ENCODE assay signal across 20 cellular contexts in the genomic region with DNA sequence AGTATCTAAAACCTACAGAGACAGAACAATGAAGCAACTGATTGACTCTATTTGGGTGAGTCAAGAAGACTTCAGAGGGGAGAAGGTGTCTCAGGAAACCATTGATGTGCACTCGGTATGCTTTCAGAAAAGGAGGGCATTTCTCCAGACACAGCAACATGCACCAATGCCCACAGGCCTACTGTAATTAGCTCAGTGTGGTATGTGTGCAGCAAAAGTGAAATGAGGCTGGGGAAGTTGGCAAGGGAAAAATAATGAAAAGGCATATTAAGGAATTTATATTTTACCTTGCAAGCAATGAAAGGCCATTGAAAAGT.
"Had no signal": no experiment of that assay in that cellular context is flagged by ENCODE, and none has a peak within 500 bp of the region (broad histone marks: within the 10 kb centered on the region; RNA-seq: fewer than 3 reads in every experiment).

No MANE protein-coding gene starts in this region.

- H3K27me3 Mint-ChIP-seq: dendritic cell treated with granulocyte-macrophage colony-stimulating factor and Interleukin-4, amounts not matched to agents 40 ng/mL and 50 ng/mL, for 4 days had no signal

- H3K4me3 Mint-ChIP-seq: dendritic cell treated with granulocyte-macrophage colony-stimulating factor and Interleukin-4, amounts not matched to agents 40 ng/mL and 50 ng/mL, for 4 days; immature natural killer cell; memory B cell had no signal

- H3K9me3 Mint-ChIP-seq: dendritic cell treated with granulocyte-macrophage colony-stimulating factor and Interleukin-4, amounts not matched to agents 40 ng/mL and 50 ng/mL, for 4 days; immature natural killer cell; memory B cell had no signal

- DNase-seq: cerebellar nuclear complex; colonic mucosa; cortex of kidney; effector CD4-positive, alpha-beta T cell; effector memory CD4-positive, alpha-beta T cell; foreskin keratinocyte; heart left ventricle; hypothalamus; immature natural killer cell; islet precursor cell; kidney; left colon; left ventricle myocardium inferior; mammary epithelial cell; mesendoderm; midbrain had no signal

- ATAC-seq: foreskin keratinocyte, gastroesophageal sphincter, heart left ventricle, left colon, left lobe of liver had no signal

- H3K36me3 Mint-ChIP-seq: immature natural killer cell, memory B cell had no signal

- H3K4me1 Mint-ChIP-seq: memory B cell had no signal

- H3K27ac Mint-ChIP-seq: dendritic cell treated with granulocyte-macrophage colony-stimulating factor and Interleukin-4, amounts not matched to agents 40 ng/mL and 50 ng/mL, for 4 days; immature natural killer cell; memory B cell had no signal
